In the genomic region with DNA sequence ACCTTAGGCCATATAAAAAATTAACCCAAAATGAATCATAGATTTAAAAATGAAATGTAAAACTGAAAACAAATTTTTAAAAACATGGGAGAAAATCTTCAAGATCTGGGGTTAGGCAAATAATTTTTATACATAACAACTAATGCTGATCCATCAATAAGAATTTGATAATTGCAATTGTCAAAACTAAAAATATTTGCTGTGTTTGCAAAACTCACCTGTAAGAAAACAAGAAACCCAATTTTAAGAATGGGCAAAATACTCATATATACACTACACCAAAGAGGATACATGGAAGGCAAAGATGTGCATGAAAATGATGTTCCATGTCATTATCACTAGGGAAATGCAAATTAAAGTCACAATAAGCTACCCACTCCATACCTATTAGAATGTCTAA, we compare ENCODE assay signal across 4 cellular contexts.
TF ChIP-seq lines count a peak whose summit lies in the region.

No MANE protein-coding gene starts in this region.

TF ChIP-seq in HepG2, 621 proteins besides CTCF, POLR2A, EP300 and RAD21:
- no peak for TF ChIP-seq ZNF337 (CRISPR knock-in tag; IDR thresholded peaks at IDR 0.05; ENCODE audit: borderline replicate concordance, low read depth)
- peak; percentile 75 for TF ChIP-seq MAFF (IDR thresholded peaks at IDR 0.05; ENCODE audit: low read depth, low read length)
- TF ChIP-seq MAFK (conservative IDR thresholded peaks at IDR 0.05 in 1 of 2, IDR thresholded peaks at IDR 0.05 in 1 of 2; ENCODE audit: low read length in 2 of 2), result peak; percentile 65 to 86

TF ChIP-seq in A549, 52 proteins besides CTCF, POLR2A, EP300 and RAD21:
- TF ChIP-seq, protein P1, sequence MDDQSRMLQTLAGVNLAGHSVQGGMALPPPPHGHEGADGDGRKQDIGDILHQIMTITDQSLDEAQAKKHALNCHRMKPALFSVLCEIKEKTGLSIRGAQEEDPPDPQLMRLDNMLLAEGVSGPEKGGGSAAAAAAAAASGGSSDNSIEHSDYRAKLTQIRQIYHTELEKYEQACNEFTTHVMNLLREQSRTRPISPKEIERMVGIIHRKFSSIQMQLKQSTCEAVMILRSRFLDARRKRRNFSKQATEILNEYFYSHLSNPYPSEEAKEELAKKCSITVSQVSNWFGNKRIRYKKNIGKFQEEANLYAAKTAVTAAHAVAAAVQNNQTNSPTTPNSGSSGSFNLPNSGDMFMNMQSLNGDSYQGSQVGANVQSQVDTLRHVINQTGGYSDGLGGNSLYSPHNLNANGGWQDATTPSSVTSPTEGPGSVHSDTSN (IDR thresholded peaks at IDR 0.05), result no peak
- TF ChIP-seq MAFK (IDR thresholded peaks at IDR 0.05; ENCODE audit: partially characterized antibody) (peak; percentile 80), BCL3 (IDR thresholded peaks at IDR 0.05) (no peak), KDM1A (IDR thresholded peaks at IDR 0.05; ENCODE audit: low read depth) (no peak)

TF ChIP-seq in IMR-90, 13 proteins besides CTCF, POLR2A, EP300 and RAD21:
- TF ChIP-seq FOS (IDR thresholded peaks at IDR 0.05; ENCODE audit: low read depth, low read length) (no peak), MAFK (IDR thresholded peaks at IDR 0.05; ENCODE audit: low read depth, low read length) (peak; percentile 78)

TF ChIP-seq in K562, 482 proteins besides CTCF, POLR2A, EP300 and RAD21:
- TF ChIP-seq, protein P2, sequence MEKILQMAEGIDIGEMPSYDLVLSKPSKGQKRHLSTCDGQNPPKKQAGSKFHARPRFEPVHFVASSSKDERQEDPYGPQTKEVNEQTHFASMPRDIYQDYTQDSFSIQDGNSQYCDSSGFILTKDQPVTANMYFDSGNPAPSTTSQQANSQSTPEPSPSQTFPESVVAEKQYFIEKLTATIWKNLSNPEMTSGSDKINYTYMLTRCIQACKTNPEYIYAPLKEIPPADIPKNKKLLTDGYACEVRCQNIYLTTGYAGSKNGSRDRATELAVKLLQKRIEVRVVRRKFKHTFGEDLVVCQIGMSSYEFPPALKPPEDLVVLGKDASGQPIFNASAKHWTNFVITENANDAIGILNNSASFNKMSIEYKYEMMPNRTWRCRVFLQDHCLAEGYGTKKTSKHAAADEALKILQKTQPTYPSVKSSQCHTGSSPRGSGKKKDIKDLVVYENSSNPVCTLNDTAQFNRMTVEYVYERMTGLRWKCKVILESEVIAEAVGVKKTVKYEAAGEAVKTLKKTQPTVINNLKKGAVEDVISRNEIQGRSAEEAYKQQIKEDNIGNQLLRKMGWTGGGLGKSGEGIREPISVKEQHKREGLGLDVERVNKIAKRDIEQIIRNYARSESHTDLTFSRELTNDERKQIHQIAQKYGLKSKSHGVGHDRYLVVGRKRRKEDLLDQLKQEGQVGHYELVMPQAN (IDR thresholded peaks at IDR 0.05; ENCODE audit: borderline replicate concordance), result no peak
- TF ChIP-seq, protein P3, sequence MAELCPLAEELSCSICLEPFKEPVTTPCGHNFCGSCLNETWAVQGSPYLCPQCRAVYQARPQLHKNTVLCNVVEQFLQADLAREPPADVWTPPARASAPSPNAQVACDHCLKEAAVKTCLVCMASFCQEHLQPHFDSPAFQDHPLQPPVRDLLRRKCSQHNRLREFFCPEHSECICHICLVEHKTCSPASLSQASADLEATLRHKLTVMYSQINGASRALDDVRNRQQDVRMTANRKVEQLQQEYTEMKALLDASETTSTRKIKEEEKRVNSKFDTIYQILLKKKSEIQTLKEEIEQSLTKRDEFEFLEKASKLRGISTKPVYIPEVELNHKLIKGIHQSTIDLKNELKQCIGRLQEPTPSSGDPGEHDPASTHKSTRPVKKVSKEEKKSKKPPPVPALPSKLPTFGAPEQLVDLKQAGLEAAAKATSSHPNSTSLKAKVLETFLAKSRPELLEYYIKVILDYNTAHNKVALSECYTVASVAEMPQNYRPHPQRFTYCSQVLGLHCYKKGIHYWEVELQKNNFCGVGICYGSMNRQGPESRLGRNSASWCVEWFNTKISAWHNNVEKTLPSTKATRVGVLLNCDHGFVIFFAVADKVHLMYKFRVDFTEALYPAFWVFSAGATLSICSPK (IDR thresholded peaks at IDR 0.05; ENCODE audit: borderline replicate concordance), result no peak
- TF ChIP-seq ZKSCAN3 (CRISPR knock-in tag; IDR thresholded peaks at IDR 0.05) (no peak), MAFF (IDR thresholded peaks at IDR 0.05; ENCODE audit: low read length) (0 out of 2 replicates have a peak, but pooled peaks have one; percentile 36), DIDO1 (tag; IDR thresholded peaks at IDR 0.05; ENCODE audit: low read depth) (no peak), CBFA2T2 (conservative IDR thresholded peaks at IDR 0.05) (no peak), EHMT2 (IDR thresholded peaks at IDR 0.05) (no peak), ZNF764 (CRISPR knock-in tag; IDR thresholded peaks at IDR 0.05; ENCODE audit: low read depth) (no peak), ZBED1 (IDR thresholded peaks at IDR 0.05) (no peak), BACH1 (tag; IDR thresholded peaks at IDR 0.05) (no peak), ATF1 (CRISPR knock-in tag; IDR thresholded peaks at IDR 0.05) (no peak), ATF1 (tag; IDR thresholded peaks at IDR 0.05) (no peak), MAFK (IDR thresholded peaks at IDR 0.05; ENCODE audit: low read length) (0 out of 2 replicates have a peak, but pooled peaks have one; percentile 32), CLOCK (CRISPR knock-in tag; IDR thresholded peaks at IDR 0.05; ENCODE audit: borderline replicate concordance) (no peak), ZC3H11A (IDR thresholded peaks at IDR 0.05; ENCODE audit: low read depth, low read length) (no peak), ARID3A (IDR thresholded peaks at IDR 0.05; ENCODE audit: borderline replicate concordance, low read depth, low read length) (no peak), PRPF4 (IDR thresholded peaks at IDR 0.05; ENCODE audit: insufficient read depth, low read depth, low read length, poor library complexity, severe bottlenecking) (no peak), HES1 (IDR thresholded peaks at IDR 0.05; ENCODE audit: low read depth) (no peak), TBP (optimal IDR thresholded peaks at IDR 0.05; ENCODE audit: low read depth, low read length) (no peak), C11orf30 (IDR thresholded peaks at IDR 0.05; ENCODE audit: low read depth) (peak; percentile 43; the same call in 1 of the 2 replicates), ZNF316 (IDR thresholded peaks at IDR 0.05) (peak; percentile 72; the same call in 1 of the 2 replicates), FOSL1 (tag; conservative IDR thresholded peaks at IDR 0.05) (no peak), MAFG (tag; conservative IDR thresholded peaks at IDR 0.05) (0 out of 2 replicates have a peak, but pooled peaks have one; percentile 7)
- TF ChIP-seq, protein P4, sequence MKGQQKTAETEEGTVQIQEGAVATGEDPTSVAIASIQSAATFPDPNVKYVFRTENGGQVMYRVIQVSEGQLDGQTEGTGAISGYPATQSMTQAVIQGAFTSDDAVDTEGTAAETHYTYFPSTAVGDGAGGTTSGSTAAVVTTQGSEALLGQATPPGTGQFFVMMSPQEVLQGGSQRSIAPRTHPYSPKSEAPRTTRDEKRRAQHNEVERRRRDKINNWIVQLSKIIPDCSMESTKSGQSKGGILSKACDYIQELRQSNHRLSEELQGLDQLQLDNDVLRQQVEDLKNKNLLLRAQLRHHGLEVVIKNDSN (CRISPR knock-in tag; IDR thresholded peaks at IDR 0.05), result no peak
- TF ChIP-seq, protein P5, sequence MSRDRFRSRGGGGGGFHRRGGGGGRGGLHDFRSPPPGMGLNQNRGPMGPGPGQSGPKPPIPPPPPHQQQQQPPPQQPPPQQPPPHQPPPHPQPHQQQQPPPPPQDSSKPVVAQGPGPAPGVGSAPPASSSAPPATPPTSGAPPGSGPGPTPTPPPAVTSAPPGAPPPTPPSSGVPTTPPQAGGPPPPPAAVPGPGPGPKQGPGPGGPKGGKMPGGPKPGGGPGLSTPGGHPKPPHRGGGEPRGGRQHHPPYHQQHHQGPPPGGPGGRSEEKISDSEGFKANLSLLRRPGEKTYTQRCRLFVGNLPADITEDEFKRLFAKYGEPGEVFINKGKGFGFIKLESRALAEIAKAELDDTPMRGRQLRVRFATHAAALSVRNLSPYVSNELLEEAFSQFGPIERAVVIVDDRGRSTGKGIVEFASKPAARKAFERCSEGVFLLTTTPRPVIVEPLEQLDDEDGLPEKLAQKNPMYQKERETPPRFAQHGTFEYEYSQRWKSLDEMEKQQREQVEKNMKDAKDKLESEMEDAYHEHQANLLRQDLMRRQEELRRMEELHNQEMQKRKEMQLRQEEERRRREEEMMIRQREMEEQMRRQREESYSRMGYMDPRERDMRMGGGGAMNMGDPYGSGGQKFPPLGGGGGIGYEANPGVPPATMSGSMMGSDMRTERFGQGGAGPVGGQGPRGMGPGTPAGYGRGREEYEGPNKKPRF (IDR thresholded peaks at IDR 0.05; ENCODE audit: low read depth, low read length), result no peak
